Comparison of ENCODE assay signal across 1 cellular context in genomic region chr3:157107644-157108133, GRCh38.
TF ChIP-seq lines count a peak whose summit lies in the region.

No MANE protein-coding gene starts in this region.

TF ChIP-seq in K562, 482 proteins besides CTCF, POLR2A, EP300 and RAD21 (continued from another document and continues in another):
- TF ChIP-seq YY1 (IDR thresholded peaks at IDR 0.05; ENCODE audit: borderline replicate concordance in 1 of 3, control insufficient read depth in 1 of 3, extremely low read depth in 1 of 3, insufficient read depth in 3 of 3, insufficient read length in 1 of 3, insufficient replicate concordance in 2 of 3, low read depth in 1 of 3, low read length in 2 of 3) (no peak), ZBTB9 (CRISPR knock-in tag; IDR thresholded peaks at IDR 0.05) (no peak), POLR2H (tag; IDR thresholded peaks at IDR 0.05; ENCODE audit: low read depth) (peak; percentile 62), ARHGAP35 (IDR thresholded peaks at IDR 0.05; ENCODE audit: partially characterized antibody) (no peak), FOS (IDR thresholded peaks at IDR 0.05; ENCODE audit: extremely low read depth, insufficient read length) (no peak), PHF8 (IDR thresholded peaks at IDR 0.05; ENCODE audit: borderline replicate concordance, low read length) (no peak), CXXC5 (CRISPR knock-in tag; IDR thresholded peaks at IDR 0.05) (peak; percentile 85), BRF2 (IDR thresholded peaks at IDR 0.05; ENCODE audit: borderline replicate concordance, insufficient read depth, insufficient read length) (no peak), PYGO2 (tag; IDR thresholded peaks at IDR 0.05) (no peak), RUNX1 (IDR thresholded peaks at IDR 0.05; ENCODE audit: low read depth) (no peak), ZNF436 (CRISPR knock-in tag; IDR thresholded peaks at IDR 0.05) (no peak), MBD2 (IDR thresholded peaks at IDR 0.05; ENCODE audit: borderline replicate concordance, low read depth) (no peak), ZNF124 (CRISPR knock-in tag; IDR thresholded peaks at IDR 0.05) (no peak), UBTF (IDR thresholded peaks at IDR 0.05; ENCODE audit: borderline replicate concordance in 1 of 2, low read depth in 2 of 2, low read length in 2 of 2) (no peak), E2F8 (IDR thresholded peaks at IDR 0.05; ENCODE audit: low read depth, partially characterized antibody) (no peak), RBM15 (IDR thresholded peaks at IDR 0.05; ENCODE audit: insufficient read depth, low read length) (no peak), ZNF212 (CRISPR knock-in tag; IDR thresholded peaks at IDR 0.05) (no peak), ELF2 (CRISPR knock-in tag; IDR thresholded peaks at IDR 0.05) (no peak), CBX5 (IDR thresholded peaks at IDR 0.05; ENCODE audit: borderline replicate concordance, low read depth) (no peak), ZFPM2 (CRISPR knock-in tag; IDR thresholded peaks at IDR 0.05) (no peak), SMARCB1 (IDR thresholded peaks at IDR 0.05; ENCODE audit: insufficient read length, low read depth) (no peak), CBX3 (IDR thresholded peaks at IDR 0.05; ENCODE audit: borderline replicate concordance in 1 of 2, low read length in 2 of 2) (no peak), ZKSCAN1 (IDR thresholded peaks at IDR 0.05; ENCODE audit: low read depth, low read length) (no peak), FOXK2 (conservative IDR thresholded peaks at IDR 0.05 in 1 of 2, IDR thresholded peaks at IDR 0.05 in 1 of 2; ENCODE audit: low read depth in 2 of 2) (peak; percentile 55 to 78; a peak in 3 of 4 replicates), NUFIP1 (IDR thresholded peaks at IDR 0.05; ENCODE audit: partially characterized antibody) (no peak), EHMT2 (IDR thresholded peaks at IDR 0.05) (no peak), BRD4 (IDR thresholded peaks at IDR 0.05) (no peak), ZNF133 (CRISPR knock-in tag; IDR thresholded peaks at IDR 0.05) (no peak), ZNF165 (CRISPR knock-in tag; IDR thresholded peaks at IDR 0.05; ENCODE audit: borderline replicate concordance) (no peak), CTCFL (IDR thresholded peaks at IDR 0.05; ENCODE audit: borderline replicate concordance, insufficient read depth, low read depth, low read length, poor library complexity, severe bottlenecking) (no peak), THRAP3 (IDR thresholded peaks at IDR 0.05; ENCODE audit: borderline replicate concordance) (no peak), ETS2 (tag; IDR thresholded peaks at IDR 0.05; ENCODE audit: borderline replicate concordance, poor library complexity, severe bottlenecking) (no peak), SREBF1 (IDR thresholded peaks at IDR 0.05; ENCODE audit: borderline replicate concordance, low read depth, low read length) (no peak), ZBTB12 (CRISPR knock-in tag; IDR thresholded peaks at IDR 0.05) (no peak), SOX6 (IDR thresholded peaks at IDR 0.05) (peak; percentile 83), PHB (CRISPR knock-in tag; IDR thresholded peaks at IDR 0.05) (no peak), LEF1 (IDR thresholded peaks at IDR 0.05) (peak; percentile 67; the same call in 1 of the 2 replicates), ESRRA (IDR thresholded peaks at IDR 0.05; ENCODE audit: borderline replicate concordance, low read depth) (peak; percentile 98), SMAD4 (CRISPR knock-in tag; conservative IDR thresholded peaks at IDR 0.05) (peak; percentile 95), CHD1 (IDR thresholded peaks at IDR 0.05; ENCODE audit: low read length) (no peak), ZMIZ1 (IDR thresholded peaks at IDR 0.05; ENCODE audit: low read depth in 2 of 2, low read length in 2 of 2) (no peak), SMARCA5 (IDR thresholded peaks at IDR 0.05) (no peak), CUX1 (CRISPR knock-in tag; IDR thresholded peaks at IDR 0.05) (no peak), BACH1 (tag; IDR thresholded peaks at IDR 0.05) (peak; percentile 82; the same call in 1 of the 2 replicates), ZNF274 (IDR thresholded peaks at IDR 0.05; ENCODE audit: borderline replicate concordance, low read depth, low read length) (no peak), KAT8 (IDR thresholded peaks at IDR 0.05; ENCODE audit: low read depth) (no peak)
